1 cellular context compared by ENCODE assay signal in genomic region chr1:41496080-41497055, GRCh38.
TF ChIP-seq lines count a peak whose summit lies in the region.

No MANE protein-coding gene starts in this region.

TF ChIP-seq in HEK293, 187 proteins besides CTCF, POLR2A, EP300 and RAD21 (continued from another document and continues in another):
- TF ChIP-seq ZNF639 (tag by site-specific recombination; IDR thresholded peaks at IDR 0.05) (no peak), ZSCAN30 (tag by site-specific recombination; IDR thresholded peaks at IDR 0.05) (peak; percentile 36; the same call in 1 of the 2 replicates), SP7 (tag by site-specific recombination; IDR thresholded peaks at IDR 0.05) (peak; percentile 85), ZNF571 (tag by site-specific recombination; IDR thresholded peaks at IDR 0.05) (no peak), ZNF670 (tag by site-specific recombination; IDR thresholded peaks at IDR 0.05; ENCODE audit: low read depth) (no peak), ZBTB17 (tag by site-specific recombination; IDR thresholded peaks at IDR 0.05) (no peak), ZBTB1 (tag by site-specific recombination; IDR thresholded peaks at IDR 0.05) (no peak), ZBTB48 (tag by site-specific recombination; IDR thresholded peaks at IDR 0.05) (peak; percentile 70), ZBTB11 (tag by site-specific recombination; conservative IDR thresholded peaks at IDR 0.05; ENCODE audit: low read depth) (peak; percentile 11; the same call in 1 of the 2 replicates), ZNF776 (tag by site-specific recombination; IDR thresholded peaks at IDR 0.05; ENCODE audit: borderline replicate concordance) (no peak), ZBTB7A (tag by site-specific recombination; IDR thresholded peaks at IDR 0.05; ENCODE audit: low read depth) (no peak), MEIS1 (CRISPR knock-in tag; IDR thresholded peaks at IDR 0.05; ENCODE audit: borderline replicate concordance) (no peak), PRDM10 (tag by site-specific recombination; IDR thresholded peaks at IDR 0.05) (peak; percentile 63), BCL11B (tag by site-specific recombination; IDR thresholded peaks at IDR 0.05; ENCODE audit: low read depth) (no peak; the same call in 1 of the 2 replicates), ZNF548 (tag by site-specific recombination; IDR thresholded peaks at IDR 0.05) (no peak), ZNF561 (tag by site-specific recombination; IDR thresholded peaks at IDR 0.05; ENCODE audit: borderline replicate concordance) (peak; percentile 66; the same call in 1 of the 2 replicates), ZBTB44 (tag by site-specific recombination; IDR thresholded peaks at IDR 0.05) (no peak), ZNF394 (tag by site-specific recombination; IDR thresholded peaks at IDR 0.05; ENCODE audit: borderline replicate concordance) (no peak), KLF8 (tag by site-specific recombination; IDR thresholded peaks at IDR 0.05) (peak; percentile 93), ZNF792 (tag by site-specific recombination; IDR thresholded peaks at IDR 0.05) (no peak), ZNF341 (tag by site-specific recombination; IDR thresholded peaks at IDR 0.05; ENCODE audit: low read depth) (peak; percentile 64), ZNF521 (tag by site-specific recombination; IDR thresholded peaks at IDR 0.05) (no peak), ZNF626 (tag by site-specific recombination; IDR thresholded peaks at IDR 0.05) (no peak), ZNF544 (tag by site-specific recombination; IDR thresholded peaks at IDR 0.05) (no peak), ZBTB49 (tag by site-specific recombination; IDR thresholded peaks at IDR 0.05; ENCODE audit: low read depth) (no peak), SCRT1 (tag by site-specific recombination; IDR thresholded peaks at IDR 0.05; ENCODE audit: borderline replicate concordance) (no peak), ZNF449 (tag by site-specific recombination; IDR thresholded peaks at IDR 0.05) (peak; percentile 37; the same call in 1 of the 2 replicates), GLI4 (tag by site-specific recombination; IDR thresholded peaks at IDR 0.05) (no peak), ZNF10 (tag by site-specific recombination; IDR thresholded peaks at IDR 0.05) (no peak; the same call in 1 of the 2 replicates), ZNF211 (tag by site-specific recombination; IDR thresholded peaks at IDR 0.05; ENCODE audit: low read depth) (no peak), ZNF221 (tag by site-specific recombination; IDR thresholded peaks at IDR 0.05; ENCODE audit: borderline replicate concordance) (no peak), ZNF777 (tag by site-specific recombination; IDR thresholded peaks at IDR 0.05; ENCODE audit: borderline replicate concordance) (no peak), ZNF510 (tag by site-specific recombination; IDR thresholded peaks at IDR 0.05; ENCODE audit: insufficient replicate concordance) (no peak), ZNF785 (tag by site-specific recombination; IDR thresholded peaks at IDR 0.05) (0 out of 2 replicates have a peak, but pooled peaks have one; percentile 47), ZNF266 (tag by site-specific recombination; IDR thresholded peaks at IDR 0.05; ENCODE audit: low read depth) (no peak), ZNF16 (tag by site-specific recombination; IDR thresholded peaks at IDR 0.05; ENCODE audit: low read depth) (no peak), ZNF311 (tag by site-specific recombination; IDR thresholded peaks at IDR 0.05; ENCODE audit: borderline replicate concordance) (no peak), ZNF560 (tag by site-specific recombination; IDR thresholded peaks at IDR 0.05; ENCODE audit: borderline replicate concordance) (no peak), ZNF529 (tag by site-specific recombination; IDR thresholded peaks at IDR 0.05; ENCODE audit: insufficient replicate concordance) (no peak), ZNF837 (tag by site-specific recombination; IDR thresholded peaks at IDR 0.05) (no peak), ZNF19 (tag by site-specific recombination; IDR thresholded peaks at IDR 0.05; ENCODE audit: low read depth) (no peak), ZNF18 (tag by site-specific recombination; IDR thresholded peaks at IDR 0.05) (no peak), TCF7L2 (IDR thresholded peaks at IDR 0.05; ENCODE audit: borderline replicate concordance, low read depth, low read length) (peak; percentile 80; the same call in 1 of the 2 replicates), ZNF37A (tag by site-specific recombination; IDR thresholded peaks at IDR 0.05) (no peak), ZNF2 (tag by site-specific recombination; IDR thresholded peaks at IDR 0.05) (no peak), KLF16 (tag by site-specific recombination; IDR thresholded peaks at IDR 0.05) (0 out of 2 replicates have a peak, but pooled peaks have one; percentile 43), GLIS1 (tag by site-specific recombination; IDR thresholded peaks at IDR 0.05) (peak; percentile 98), KLF17 (tag by site-specific recombination; IDR thresholded peaks at IDR 0.05) (peak; percentile 96), ZNF350 (tag by site-specific recombination; IDR thresholded peaks at IDR 0.05) (no peak), ZNF416 (tag by site-specific recombination; IDR thresholded peaks at IDR 0.05) (no peak), SALL2 (tag by site-specific recombination; IDR thresholded peaks at IDR 0.05; ENCODE audit: borderline replicate concordance) (no peak)
